8 cellular contexts compared by ENCODE assay signal in genomic region chr9:120868339-120868675, GRCh38. TPM values are rescaled to one million over a fixed set of nuclear protein-coding genes. Genes with fewer than 3 reads are reported as not detected.
A peak's percentile ranks its signal among the peaks of the same experiment; 100 is the strongest.
DNase-seq lines count a peak whose midpoint lies in the region; ATAC-seq, FAIRE-seq and TF ChIP-seq lines count a peak whose summit lies in the region.

No MANE protein-coding gene starts in this region.

- BruUV-seq in A673 (replicated peaks; lab: Mats Ljungman, UMichigan) (no TSS peak), K562 (replicated peaks; lab: Mats Ljungman, UMichigan) (no TSS peak)

- no peak for TF ChIP-seq POLR2A in K562 (conservative IDR thresholded peaks at IDR 0.05)

- H3K79me2 ChIP-seq in K562 (ENCODE audit: control insufficient read depth, insufficient read depth, low read length) (peaks cover 21% of the 10 kb centered on the region), SK-N-SH (ENCODE audit: insufficient read depth) (no peaks in the 10 kb centered on the region)

- TF ChIP-seq CTCF in A673 (conservative IDR thresholded peaks at IDR 0.05; ENCODE audit: low read depth, low read length) (no peak), HFF-Myc (IDR thresholded peaks at IDR 0.05; ENCODE audit: low read depth, low read length, missing control alignments) (no peak), K562 (IDR thresholded peaks at IDR 0.05 in 2 of 3, conservative IDR thresholded peaks at IDR 0.05 in 1 of 3; ENCODE audit: insufficient read depth in 2 of 3, low read depth in 1 of 3, low read length in 3 of 3) (0 out of 6 replicates have a peak, but pooled peaks of 1 of the 3 experiments have one; percentile 17), SK-N-SH (IDR thresholded peaks at IDR 0.05) (no peak)

- no peaks in the 10 kb centered on the region for H4K20me1 ChIP-seq in K562 (replicated peaks; ENCODE audit: control insufficient read depth, insufficient read depth, low read length)
- H4K20me1 ChIP-seq in SK-N-SH (ENCODE audit: insufficient read depth) = no peaks in the 10 kb centered on the region

- peaks cover 3% of the 10 kb centered on the region for H3F3A ChIP-seq in SK-N-SH (replicated peaks; ENCODE audit: insufficient read depth)

- peaks cover 12% of the 10 kb centered on the region for H3K4me1 ChIP-seq in A673 (ENCODE audit: insufficient read depth, low read length, poor library complexity, severe bottlenecking)
- peaks cover 13 to 27% of the 10 kb centered on the region in 2 experiments for H3K4me1 ChIP-seq in K562 (replicated peaks in 1 of 2; ENCODE audit: control insufficient read depth in 2 of 2, insufficient read depth in 2 of 2, low read length in 2 of 2)
- H3K4me1 ChIP-seq in mesodermal cell (ENCODE audit: control insufficient read depth, insufficient read depth, low read length, poor library complexity, severe bottlenecking) = no peaks in the 10 kb centered on the region
- no peaks in the 10 kb centered on the region for H3K4me1 ChIP-seq in SK-N-SH (ENCODE audit: control insufficient read depth in 1 of 2, insufficient read depth in 2 of 2, low read depth in 1 of 2, low read length in 1 of 2)

- WGBS in K562 (ENCODE audit: insufficient coverage, low coverage, missing lambda C conversion rate) = 4% methylated on average over 11 of the region's 11 CpGs
- 40 to 66% methylated on average over 6 to 9 of the region's 11 CpGs for WGBS in mesodermal cell (ENCODE audit: insufficient coverage in 2 of 2), 2 experiments
- 93% methylated on average over 9 of the region's 11 CpGs for WGBS in SK-N-SH (ENCODE audit: low lambda C conversion rate)

- H3K9me1 ChIP-seq in K562 (ENCODE audit: control insufficient read depth, insufficient read depth, low read length) = peaks cover 8% of the 10 kb centered on the region

- ATAC-seq in K562 (no peak), GM21528 (IDR thresholded peaks at IDR 0.05; ENCODE audit: low FRiP score, unreplicated experiment) (no peak), GM18517 (IDR thresholded peaks at IDR 0.05; ENCODE audit: unreplicated experiment) (no peak)

- H3K27ac ChIP-seq in A673 (ENCODE audit: low read depth, low read length, poor library complexity, severe bottlenecking) (peak overlapping the region; percentile 49), K562 (ENCODE audit: extremely low read depth, low read depth, low read length) (peak overlapping the region; percentile 65), mesodermal cell (ENCODE audit: low read depth, low read length, severe bottlenecking) (no peak overlapping the region), SK-N-SH (ENCODE audit: low read depth in 2 of 2, low read length in 1 of 2) (no peak overlapping the region)

- H3K4me2 ChIP-seq in K562 (ENCODE audit: insufficient read depth, low read length) (peak overlapping the region; percentile 88), SK-N-SH (no peak overlapping the region)

- H3K9ac ChIP-seq in K562 (ENCODE audit: insufficient read depth in 1 of 2, low read depth in 2 of 2, low read length in 2 of 2) (peak overlapping the region; percentile 59 to 84), SK-N-SH (no peak overlapping the region)

- H3K9me3 ChIP-seq in A673 (ENCODE audit: low read depth, low read length, poor library complexity, severe bottlenecking) = no peaks in the 10 kb centered on the region
- H3K9me3 ChIP-seq in K562 (replicated peaks; ENCODE audit: control insufficient read depth, insufficient read depth, low read depth, low read length) = no peaks in the 10 kb centered on the region
- no peaks in the 10 kb centered on the region for H3K9me3 ChIP-seq in mesodermal cell (ENCODE audit: control insufficient read depth, low read length)
- H3K9me3 ChIP-seq in SK-N-SH = no peaks in the 10 kb centered on the region

- no peak for DNase-seq in A673 (ENCODE audit: low spot score)
- no peak for DNase-seq in HFF-Myc (ENCODE audit: extremely low read depth, low read depth)
- DNase-seq in K562 (ENCODE audit: extremely low read depth in 1 of 4, low spot score in 3 of 4) = no peak
- DNase-seq in SK-N-SH = no peak
- DNase-seq in middle frontal gyrus (ENCODE audit: extremely low spot score, low spot score) = no peak

- POLR2A ChIA-PET in A673 (lab: Charles Lee; ENCODE audit: low non-redundant PET) = no interaction called here
- POLR2A ChIA-PET in K562 (lab: Yijun Ruan, JAX) = interaction anchor here (0.5 to 15.5 kb wide), 13 partner anchors 10 to 75 kb away, joined by 3 to 464 read pairs (median 4); partner anchors contain the start of genes FBXW2, PHF19 and PSMD5
- POLR2A ChIA-PET in SK-N-SH (lab: Yijun Ruan, JAX) = interaction anchor here (0.7 kb wide), 1 partner anchor 113 kb away, joined by 3 read pairs; no protein-coding TSS in a partner anchor

- TF ChIP-seq EP300 in K562 (IDR thresholded peaks at IDR 0.05; ENCODE audit: low read length) = no peak
- TF ChIP-seq EP300 in SK-N-SH (IDR thresholded peaks at IDR 0.05; ENCODE audit: borderline replicate concordance in 1 of 2, low read depth in 1 of 2, low read length in 1 of 2) = no peak

- in situ Hi-C loops in K562 (cut with MboI) = no loop called here

- CTCF ChIA-PET in A673 (lab: Charles Lee) (interaction anchor here (0.6 kb wide), 1 partner anchor 49 kb away, joined by 3 read pairs; no protein-coding TSS in a partner anchor), K562 (lab: Yijun Ruan, JAX; ENCODE audit: low intra/inter-chr PET ratio) (no interaction called here), SK-N-SH (lab: Yijun Ruan, JAX) (interaction anchor here (1.5 kb wide), 1 partner anchor 112 kb away, joined by 5 read pairs; no protein-coding TSS in a partner anchor)

- intact Hi-C loops in A673 (cut with micrococcal nuclease; ENCODE audit: unreplicated experiment) (loop anchor here (2.0 kb wide), 1 partner anchor 76 kb away; the partner anchor contains the start of gene FBXW2), K562 (cut with micrococcal nuclease) (loop anchor here (1.0 to 10.0 kb wide), 4 partner anchors 25 to 254 kb away; no protein-coding TSS in a partner anchor)

- peak overlapping the region; percentile 71 for H2AFZ ChIP-seq in K562 (ENCODE audit: low read depth, low read length)
- H2AFZ ChIP-seq in SK-N-SH (ENCODE audit: low read depth) = no peak overlapping the region

- H3K27me3 ChIP-seq in A673 (replicated peaks; ENCODE audit: insufficient read depth, low read depth, low read length, poor library complexity) = no peaks in the 10 kb centered on the region
- H3K27me3 ChIP-seq in K562 (ENCODE audit: control insufficient read depth in 2 of 2, insufficient read depth in 2 of 2, low read length in 2 of 2) = no peaks in the 10 kb centered on the region
- no peaks in the 10 kb centered on the region for H3K27me3 ChIP-seq in SK-N-SH (ENCODE audit: insufficient read depth)

- H3K36me3 ChIP-seq in A673 (ENCODE audit: insufficient read depth, low read length, poor library complexity, severe bottlenecking) (peaks cover 21% of the 10 kb centered on the region), K562 (ENCODE audit: control insufficient read depth, insufficient read depth, low read length) (peaks cover 88% of the 10 kb centered on the region), mesodermal cell (ENCODE audit: control insufficient read depth, insufficient read depth, low read length) (peaks cover 79% of the 10 kb centered on the region), SK-N-SH (replicated peaks in 1 of 2; ENCODE audit: control insufficient read depth in 1 of 2, insufficient read depth in 2 of 2, low read length in 1 of 2) (peaks cover 21 to 40% of the 10 kb centered on the region in 2 experiments)

- TF ChIP-seq RAD21 in K562 (CRISPR knock-in tag; conservative IDR thresholded peaks at IDR 0.05 in 1 of 2, IDR thresholded peaks at IDR 0.05 in 1 of 2) (peak in 1 of 2 experiments; percentile 27; a peak in 1 of 4 replicates), SK-N-SH (IDR thresholded peaks at IDR 0.05; ENCODE audit: low read length) (no peak)

- H3K4me3 ChIP-seq in A673 (ENCODE audit: low read depth, low read length, poor library complexity, severe bottlenecking) (peak overlapping the region; percentile 55), HFF-Myc (replicated peaks; ENCODE audit: low read depth, low read length) (peak overlapping the region; percentile 28), K562 (peak overlapping the region; percentile 12; the same call in 1 of the 2 replicates), mesodermal cell (ENCODE audit: extremely low read depth, insufficient read depth, low read length, poor library complexity, severe bottlenecking) (peak overlapping the region; percentile 30), SK-N-SH (ENCODE audit: low read depth in 2 of 2, low read length in 1 of 2) (no peak overlapping the region)

- FAIRE-seq in K562 (lab: Jason Lieb, UNC) = no peak

- no peaks in the 10 kb centered on the region for H3K9me2 ChIP-seq in SK-N-SH

RNA-seq across cellular contexts. Expression of gene PHF19, which starts 8.7 kb away (rescaled TPM):
- total RNA-seq in A673 (2021) = 75.7 and 77.4 TPM in 2 replicates
- total RNA-seq in K562 (2011; cell fraction: chromatin; rRNA removed; ENCODE audit: low replicate concordance) = 622 and 1,187 TPM in 2 replicates
- 570 and 625 TPM in 2 replicates for total RNA-seq in K562 (2011; cell fraction: nucleolus; rRNA removed)
- 592 and 663 TPM in 2 replicates for total RNA-seq in K562 (2011; cell fraction: nucleoplasm; rRNA removed)
- total RNA-seq in K562 (2014; rRNA removed) = 255 and 312 TPM in 2 replicates
- total RNA-seq in K562 (2014; rRNA removed; fragmentation: Illumina TruSeq; extraction: Trizol) = 191 and 211 TPM in 2 replicates
- total RNA-seq in K562 (2015; rRNA removed; fragmentation: Illumina TruSeq; extraction: Trizol) = 240 and 241 TPM in 2 replicates
- 372 and 373 TPM in 2 replicates for total RNA-seq in K562 (2021)
- polyA plus RNA-seq in K562 (2011; rRNA removed) = 403 and 414 TPM in 2 replicates
- 475 and 721 TPM in 2 replicates for polyA plus RNA-seq in K562 (2011; cell fraction: cytosol; rRNA removed)
- 1,109 and 1,436 TPM in 2 replicates for polyA plus RNA-seq in K562 (2011; cell fraction: nucleus; rRNA removed)
- polyA plus RNA-seq in K562 (2012) = 275 and 342 TPM in 2 replicates
- 292 and 365 TPM in 2 replicates for polyA plus RNA-seq in K562 (2014; fragmentation: Illumina TruSeq; extraction: Trizol)
- 100 to 1,000 TPM in 1 of 2 experiments, 10 to 100 TPM in 1; 95.8 to 140 TPM for polyA plus RNA-seq in K562 (2014; fragmentation: Nextera tagmentation; extraction: Ambion mirVana)
- polyA plus RNA-seq in K562 (2014; rRNA removed) = 312 TPM in 2 replicates
- 333 and 440 TPM in 2 replicates for polyA minus RNA-seq in K562 (2011; rRNA and poly(A)+ RNA removed)
- polyA minus RNA-seq in K562 (2011; cell fraction: cytosol; rRNA and poly(A)+ RNA removed) = 286 and 300 TPM in 2 replicates
- polyA minus RNA-seq in K562 (2011; cell fraction: nucleus; rRNA and poly(A)+ RNA removed) = 297 and 330 TPM in 2 replicates
- 44.6 TPM for polyA plus RNA-seq in mesodermal cell (2013, experiment 1 of 2)
- polyA plus RNA-seq in mesodermal cell (2013, experiment 2 of 2) = 44.1 TPM
- polyA plus RNA-seq in SK-N-SH (2012; rRNA removed) = 24.5 and 33.4 TPM in 2 replicates
- 18.0 and 25.0 TPM in 2 replicates for polyA plus RNA-seq in SK-N-SH (2012; cell fraction: cytosol; rRNA removed)
- 38.5 and 64.8 TPM in 2 replicates for polyA plus RNA-seq in SK-N-SH (2012; cell fraction: nucleus; rRNA removed)

RNA-seq across cellular contexts. Expression of gene PSMD5, which starts 25.6 kb away (rescaled TPM):
- total RNA-seq in A673 (2021) (64.9 and 67.0 TPM in 2 replicates), K562 (2014; rRNA removed) (51.0 and 55.3 TPM in 2 replicates), K562 (2014; rRNA removed; fragmentation: Illumina TruSeq; extraction: Trizol) (76.3 and 83.0 TPM in 2 replicates), K562 (2015; rRNA removed; fragmentation: Illumina TruSeq; extraction: Trizol) (65.1 and 72.5 TPM in 2 replicates), K562 (2021) (136 and 148 TPM in 2 replicates)
- 59.3 and 197 TPM in 2 replicates for total RNA-seq in K562 (2011; cell fraction: chromatin; rRNA removed; ENCODE audit: low replicate concordance)
- total RNA-seq in K562 (2011; cell fraction: nucleolus; rRNA removed) = 30.2 and 45.4 TPM in 2 replicates
- 90.6 and 121 TPM in 2 replicates for total RNA-seq in K562 (2011; cell fraction: nucleoplasm; rRNA removed)
- polyA plus RNA-seq in K562 (2011; rRNA removed) (107 and 148 TPM in 2 replicates), K562 (2014; fragmentation: Illumina TruSeq; extraction: Trizol) (90.1 and 114 TPM in 2 replicates), K562 (2014; fragmentation: Nextera tagmentation; extraction: Ambion mirVana) (10 to 100 TPM; 46.4 to 60.9 TPM), K562 (2014; rRNA removed) (89.4 and 95.6 TPM in 2 replicates), SK-N-SH (2012; rRNA removed) (13.7 and 18.2 TPM in 2 replicates)
- polyA plus RNA-seq in K562 (2011; cell fraction: cytosol; rRNA removed) = 39.0 and 70.9 TPM in 2 replicates
- polyA plus RNA-seq in K562 (2011; cell fraction: nucleus; rRNA removed) = 34.5 and 37.0 TPM in 2 replicates
- polyA plus RNA-seq in K562 (2012) = 54.7 and 61.5 TPM in 2 replicates
- 115 and 116 TPM in 2 replicates for polyA minus RNA-seq in K562 (2011; rRNA and poly(A)+ RNA removed)
- 48.7 and 58.2 TPM in 2 replicates for polyA minus RNA-seq in K562 (2011; cell fraction: cytosol; rRNA and poly(A)+ RNA removed)
- 28.4 and 53.9 TPM in 2 replicates for polyA minus RNA-seq in K562 (2011; cell fraction: nucleus; rRNA and poly(A)+ RNA removed)
- 28.9 TPM for polyA plus RNA-seq in mesodermal cell (2013, experiment 1 of 2)
- 32.6 TPM for polyA plus RNA-seq in mesodermal cell (2013, experiment 2 of 2)
- polyA plus RNA-seq in SK-N-SH (2012; cell fraction: cytosol; rRNA removed) = 20.7 and 22.6 TPM in 2 replicates
- polyA plus RNA-seq in SK-N-SH (2012; cell fraction: nucleus; rRNA removed) = 6.3 and 14.1 TPM in 2 replicates

RNA-seq across cellular contexts. Expression of gene TRAF1, which starts 58.3 kb away (rescaled TPM):
- 0.73 and 0.85 TPM in 2 replicates for total RNA-seq in A673 (2021)
- total RNA-seq in K562 (2011; cell fraction: chromatin; rRNA removed; ENCODE audit: low replicate concordance) = 2.6 and 5.9 TPM in 2 replicates
- 3.0 and 4.3 TPM in 2 replicates for total RNA-seq in K562 (2011; cell fraction: nucleolus; rRNA removed)
- 2.1 and 2.3 TPM in 2 replicates for total RNA-seq in K562 (2011; cell fraction: nucleoplasm; rRNA removed)
- total RNA-seq in K562 (2014; rRNA removed) = not detected in 2 replicates
- 0.04 TPM in 1 of 2 replicates, not detected in the other for total RNA-seq in K562 (2014; rRNA removed; fragmentation: Illumina TruSeq; extraction: Trizol)
- 0.04 TPM in 1 of 2 replicates, not detected in the other for total RNA-seq in K562 (2015; rRNA removed; fragmentation: Illumina TruSeq; extraction: Trizol)
- total RNA-seq in K562 (2021) = 0.38 and 0.47 TPM in 2 replicates
- polyA plus RNA-seq in K562 (2011; rRNA removed) = 0.37 and 1.1 TPM in 2 replicates
- 0.29 and 1.3 TPM in 2 replicates for polyA plus RNA-seq in K562 (2011; cell fraction: cytosol; rRNA removed)
- polyA plus RNA-seq in K562 (2011; cell fraction: nucleus; rRNA removed) = 0.18 and 1.4 TPM in 2 replicates
- polyA plus RNA-seq in K562 (2012) = 0.13 and 0.18 TPM in 2 replicates
- 0.06 and 0.12 TPM in 2 replicates for polyA plus RNA-seq in K562 (2014; fragmentation: Illumina TruSeq; extraction: Trizol)
- polyA plus RNA-seq in K562 (2014; fragmentation: Nextera tagmentation; extraction: Ambion mirVana) = under 1 TPM in 1 of 2 experiments, not detected in 1; 0.01 TPM
- polyA plus RNA-seq in K562 (2014; rRNA removed) = 0.01 and 0.03 TPM in 2 replicates
- polyA minus RNA-seq in K562 (2011; rRNA and poly(A)+ RNA removed) = 1.3 and 3.1 TPM in 2 replicates
- 0.76 TPM in 1 of 2 replicates, not detected in the other for polyA minus RNA-seq in K562 (2011; cell fraction: cytosol; rRNA and poly(A)+ RNA removed)
- 0.89 and 2.3 TPM in 2 replicates for polyA minus RNA-seq in K562 (2011; cell fraction: nucleus; rRNA and poly(A)+ RNA removed)
- polyA plus RNA-seq in mesodermal cell (2013, experiment 1 of 2) = 2.7 TPM
- polyA plus RNA-seq in mesodermal cell (2013, experiment 2 of 2) = 2.2 TPM
- 1.2 and 1.5 TPM in 2 replicates for polyA plus RNA-seq in SK-N-SH (2012; rRNA removed)
- polyA plus RNA-seq in SK-N-SH (2012; cell fraction: cytosol; rRNA removed) = 0.54 and 0.84 TPM in 2 replicates
- polyA plus RNA-seq in SK-N-SH (2012; cell fraction: nucleus; rRNA removed) = 3.0 and 3.6 TPM in 2 replicates

Comparison
In these comparisons a context has a peak if more than half of its experiments do, and no peak if none do; other contexts are left out.
1. H3K27ac ChIP-seq: peak in A673 (single experiment) and K562 (single experiment); none in mesodermal cell (single experiment) and SK-N-SH (0 of 2).
2. H3K4me3 ChIP-seq: peak in A673 (single experiment), HFF-Myc (single experiment), K562 (single experiment) and mesodermal cell (single experiment); none in SK-N-SH (0 of 2).